Comparison of ENCODE assay signal across 8 cellular contexts in genomic region chr1:27542463-27543273, GRCh38.
A peak's percentile ranks its signal among the peaks of the same experiment; 100 is the strongest.
DNase-seq lines count a peak whose midpoint lies in the region; ATAC-seq lines count a peak whose summit lies in the region.

No MANE protein-coding gene starts in this region.

- H3K9me3 ChIP-seq in iPS-15b (ENCODE audit: control insufficient read depth, insufficient read depth, low read length) = no peaks in the 10 kb centered on the region
- no peaks in the 10 kb centered on the region for H3K9me3 ChIP-seq in effector memory CD4-positive, alpha-beta T cell (ENCODE audit: control insufficient read depth, low read length)

- no peak overlapping the region for H3K4me3 ChIP-seq in iPS-15b (ENCODE audit: low read depth, low read length)
- H3K4me3 ChIP-seq in effector memory CD4-positive, alpha-beta T cell (ENCODE audit: insufficient read depth, low read depth, low read length, poor library complexity, severe bottlenecking) = no peak overlapping the region

- H3K27ac ChIP-seq in effector memory CD4-positive, alpha-beta T cell (ENCODE audit: insufficient read depth, low read length, poor library complexity, severe bottlenecking) = no peak overlapping the region

- peaks cover 3% of the 10 kb centered on the region for H3K4me1 ChIP-seq in iPS-15b (ENCODE audit: control insufficient read depth, insufficient read depth, low read length)
- no peaks in the 10 kb centered on the region for H3K4me1 ChIP-seq in effector memory CD4-positive, alpha-beta T cell (ENCODE audit: control insufficient read depth, insufficient read depth, low read length, poor library complexity, severe bottlenecking)

- H3K27me3 ChIP-seq in iPS-15b (ENCODE audit: control insufficient read depth, insufficient read depth, low read length) = no peaks in the 10 kb centered on the region
- no peaks in the 10 kb centered on the region for H3K27me3 ChIP-seq in effector memory CD4-positive, alpha-beta T cell (replicated peaks; ENCODE audit: control insufficient read depth, insufficient read depth, low read length, poor library complexity, severe bottlenecking)

- peaks cover 19% of the 10 kb centered on the region for H3K36me3 ChIP-seq in iPS-15b (ENCODE audit: control insufficient read depth, insufficient read depth, low read length)
- H3K36me3 ChIP-seq in effector memory CD4-positive, alpha-beta T cell (ENCODE audit: control insufficient read depth, insufficient read depth, low read length) = no peaks in the 10 kb centered on the region

- DNase-seq in stimulated activated naive CD4-positive, alpha-beta T cell treated with Interleukin-2 at 50 U/mL for 16 hours (lab: John Stamatoyannopoulos, UW) = peak; percentile 18
- no peak for DNase-seq in stimulated activated naive CD4-positive, alpha-beta T cell (lab: John Stamatoyannopoulos, UW)
- DNase-seq in activated naive CD4-positive, alpha-beta T cell treated with anti-CD3 and anti-CD28 coated beads, Interleukin-2, amount 50 U/mL, for 16 hours = peak; percentile 41
- DNase-seq in stimulated activated CD4-positive, alpha-beta T cell treated with anti-CD3 and anti-CD28 coated beads, Interleukin-4, amount 100 ng/mL, for 24 hours = peak; percentile 36
- DNase-seq in GM03348 (ENCODE audit: low spot score) = no peak
- no peak for DNase-seq in effector memory CD4-positive, alpha-beta T cell

- no peak for ATAC-seq in GM18858 (IDR thresholded peaks at IDR 0.05; ENCODE audit: unreplicated experiment)

- peak overlapping the region; percentile 50 for H3K9ac ChIP-seq in iPS-15b (ENCODE audit: low read depth, low read length)

Comparison
In these comparisons a context has a peak if more than half of its experiments do, and no peak if none do; other contexts are left out.
1. DNase-seq: peak in stimulated activated naive CD4-positive, alpha-beta T cell treated with Interleukin-2 at 50 U/mL for 16 hours (single experiment), activated naive CD4-positive, alpha-beta T cell treated with anti-CD3 and anti-CD28 coated beads, Interleukin-2, amount 50 U/mL, for 16 hours (single experiment) and stimulated activated CD4-positive, alpha-beta T cell treated with anti-CD3 and anti-CD28 coated beads, Interleukin-4, amount 100 ng/mL, for 24 hours (single experiment); none in stimulated activated naive CD4-positive, alpha-beta T cell (0 of 6), GM03348 (single experiment) and effector memory CD4-positive, alpha-beta T cell (0 of 3).